Comparison of ENCODE assay signal across 8 cellular contexts in genomic region chr6:41371461-41371991, GRCh38. TPM values are rescaled to one million over a fixed set of nuclear protein-coding genes. Genes with fewer than 3 reads are reported as not detected.
A peak's percentile ranks its signal among the peaks of the same experiment; 100 is the strongest.
DNase-seq lines count a peak whose midpoint lies in the region; ATAC-seq and TF ChIP-seq lines count a peak whose summit lies in the region.

No MANE protein-coding gene starts in this region.

- TF ChIP-seq CTCF in AG09319 (IDR thresholded peaks at IDR 0.05; ENCODE audit: low read depth, low read length) (peak; percentile 20), ascending aorta (IDR thresholded peaks at IDR 0.05) (peak in 1 of 3 experiments; percentile 28), smooth muscle cell (IDR thresholded peaks at IDR 0.05; ENCODE audit: borderline replicate concordance, insufficient read depth, poor library complexity, severe bottlenecking) (peak; percentile 29)

- H4K20me1 ChIP-seq in smooth muscle cell (ENCODE audit: low read depth): no peaks in the 10 kb centered on the region

- H3K9me3 ChIP-seq in HUES6 (ENCODE audit: control insufficient read depth, insufficient read depth, low read depth, low read length): no peaks in the 10 kb centered on the region
- no peaks in the 10 kb centered on the region for H3K9me3 ChIP-seq in ascending aorta
- H3K9me3 ChIP-seq in iPS-18c (ENCODE audit: control insufficient read depth, insufficient read depth, low read length): no peaks in the 10 kb centered on the region
- no peaks in the 10 kb centered on the region for H3K9me3 ChIP-seq in smooth muscle cell (replicated peaks; ENCODE audit: low read depth)

- intact Hi-C loops in ascending aorta (cut with DNase I): no loop called here

- ATAC-seq in HG03442 (IDR thresholded peaks at IDR 0.05; ENCODE audit: unreplicated experiment): no peak

- H3K4me1 ChIP-seq in HUES6 (ENCODE audit: control insufficient read depth, insufficient read depth, low read length): peaks cover 54% of the 10 kb centered on the region
- H3K4me1 ChIP-seq in ascending aorta: peaks cover 9 to 23% of the 10 kb centered on the region in 2 donors
- H3K4me1 ChIP-seq in smooth muscle cell (ENCODE audit: low read depth): peaks cover 29% of the 10 kb centered on the region

- peak overlapping the region; percentile 56 for H3K4me3 ChIP-seq in HUES6 (ENCODE audit: low read depth, low read length)
- H3K4me3 ChIP-seq in ascending aorta: peak overlapping the region; percentile 31 to 53
- H3K4me3 ChIP-seq in iPS-18c (ENCODE audit: insufficient read depth, low read depth, low read length): peak overlapping the region; percentile 34; the same call in 1 of the 2 replicates
- H3K4me3 ChIP-seq in smooth muscle cell: peak overlapping the region; percentile 44

- H3K27ac ChIP-seq in HUES6 (ENCODE audit: low read depth, low read length) (no peak overlapping the region), ascending aorta (no peak overlapping the region), smooth muscle cell (ENCODE audit: low read depth) (no peak overlapping the region)

- DNase-seq in AG09319 (ENCODE audit: extremely low read depth, low read depth): no peak
- no peak for DNase-seq in ascending aorta (ENCODE audit: low spot score in 2 of 2)
- peak; percentile 23 for DNase-seq in smooth muscle cell (lab: John Stamatoyannopoulos, UW; ENCODE audit: unreplicated experiment)
- DNase-seq in cerebellum (ENCODE audit: low spot score): no peak
- DNase-seq in NCI-H1694 (lab: John Stamatoyannopoulos, UW): no peak

- no peak overlapping the region for H3K9ac ChIP-seq in HUES6 (ENCODE audit: low read length)
- H3K9ac ChIP-seq in smooth muscle cell (ENCODE audit: low read depth): no peak overlapping the region

- WGBS in smooth muscle cell (ENCODE audit: low lambda C conversion rate): 2% methylated on average over 39 of the region's 39 CpGs

- peak overlapping the region; percentile 91 for H3K4me2 ChIP-seq in smooth muscle cell

- H3K36me3 ChIP-seq in HUES6 (ENCODE audit: control insufficient read depth, insufficient read depth, low read length) (no peaks in the 10 kb centered on the region), ascending aorta (no peaks in the 10 kb centered on the region), smooth muscle cell (ENCODE audit: low read depth) (no peaks in the 10 kb centered on the region)

- no peaks in the 10 kb centered on the region for H3K79me2 ChIP-seq in smooth muscle cell (ENCODE audit: low read depth)

- peak overlapping the region; percentile 35 for H2AFZ ChIP-seq in smooth muscle cell (ENCODE audit: low read depth)

- H3K27me3 ChIP-seq in HUES6 (ENCODE audit: control insufficient read depth, insufficient read depth, low read length): peaks cover 94% of the 10 kb centered on the region
- H3K27me3 ChIP-seq in ascending aorta: peaks cover 29% of the 10 kb centered on the region
- peaks cover 91% of the 10 kb centered on the region for H3K27me3 ChIP-seq in smooth muscle cell (ENCODE audit: low read depth)

- H3F3A ChIP-seq in smooth muscle cell (ENCODE audit: low read depth): peaks cover 8% of the 10 kb centered on the region

RNA-seq across cellular contexts. Expression of gene NCR2, which starts 36.1 kb away (rescaled TPM):
- total RNA-seq in ascending aorta (not detected), smooth muscle cell (not detected in 2 replicates), cerebellum (not detected)
- polyA plus RNA-seq in smooth muscle cell: not detected in 2 replicates
